In genomic region chr7:112495156-112495788, GRCh38 we compare ENCODE assay signal across 15 cellular contexts. TPM values are rescaled to one million over a fixed set of nuclear protein-coding genes. Genes with fewer than 3 reads are reported as not detected.
DNase-seq lines count a peak whose midpoint lies in the region; ATAC-seq, FAIRE-seq and TF ChIP-seq lines count a peak whose summit lies in the region.
"Had no signal": no experiment of that assay in that cellular context is flagged by ENCODE, and none has a peak within 500 bp of the region (broad histone marks: within the 10 kb centered on the region; RNA-seq: fewer than 3 reads in every experiment).

No MANE protein-coding gene starts in this region.

- no peak overlapping the region for H3K4me3 ChIP-seq in GM23248
- no peak overlapping the region for H3K4me3 ChIP-seq in smooth muscle cell
- H3K4me3 ChIP-seq in pancreas: no peak overlapping the region
- H3K4me3 ChIP-seq: A549, MG63 had no signal

- peak overlapping the region in 3 of 5 experiments; percentile 22 to 36 (median 32) for H3K27ac Mint-ChIP-seq in brain
- H3K27ac Mint-ChIP-seq: CD8-positive, alpha-beta T cell had no signal

- FAIRE-seq in pancreas (lab: Jason Lieb, UNC): no peak
- FAIRE-seq: A549, G401.6, H54 had no signal

- peaks cover 0 to 3% (median 0%) of the 10 kb centered on the region in 5 experiments for H3K9me3 Mint-ChIP-seq in brain
- H3K9me3 Mint-ChIP-seq: CD8-positive, alpha-beta T cell had no signal

- H3K36me3 Mint-ChIP-seq in brain: no peaks in the 10 kb centered on the region
- H3K36me3 Mint-ChIP-seq: CD8-positive, alpha-beta T cell had no signal

- H4K20me1 ChIP-seq in GM23248 (ENCODE audit: insufficient read depth) (no peaks in the 10 kb centered on the region), smooth muscle cell (ENCODE audit: low read depth) (no peaks in the 10 kb centered on the region)

- H3K4me3 Mint-ChIP-seq in brain: peak overlapping the region in 1 of 5 experiments; percentile 70
- H3K4me3 Mint-ChIP-seq: CD8-positive, alpha-beta T cell had no signal

- DNase-seq in GM23248 (peak; percentile 37), foreskin melanocyte (peak; percentile 52), smooth muscle cell (lab: John Stamatoyannopoulos, UW; ENCODE audit: unreplicated experiment) (no peak), T-helper 1 cell (no peak), pancreas (no peak)
- DNase-seq in stimulated activated naive CD8-positive, alpha-beta T cell treated with anti-CD3 and anti-CD28 coated beads, Interleukin-15, Interleukin-2, amounts not matched to agents 100 U/mL and 50 U/mL, for 24 hours: no peak
- DNase-seq: MG63, NCI-H2081 treated with DMSO at 0.1 percent for 48 hours, NCI-H524 treated with DMSO at 0.1 percent for 48 hours had no signal

- no peaks in the 10 kb centered on the region for H3K27me3 ChIP-seq in GM23248 (replicated peaks; ENCODE audit: insufficient read depth)
- H3K27me3 ChIP-seq in smooth muscle cell (ENCODE audit: low read depth): no peaks in the 10 kb centered on the region
- no peaks in the 10 kb centered on the region for H3K27me3 ChIP-seq in pancreas
- H3K27me3 ChIP-seq: MG63 had no signal

- H3K36me3 ChIP-seq in GM23248 (ENCODE audit: low read depth) (no peaks in the 10 kb centered on the region), smooth muscle cell (ENCODE audit: low read depth) (no peaks in the 10 kb centered on the region), pancreas (no peaks in the 10 kb centered on the region)
- H3K36me3 ChIP-seq: MG63 had no signal

- 12 to 14% methylated on average over 2 of the region's 2 CpGs for WGBS in GM23248 (ENCODE audit: low coverage in 1 of 2, low lambda C conversion rate in 2 of 2, missing lambda C conversion rate in 2 of 2), 2 experiments
- 92% methylated on average over 2 of the region's 2 CpGs for WGBS in smooth muscle cell (ENCODE audit: low lambda C conversion rate)
- 58 to 61% methylated on average over 2 of the region's 2 CpGs for WGBS in pancreas, 2 donors

- no peaks in the 10 kb centered on the region for H3K9me3 ChIP-seq in GM23248 (ENCODE audit: low read depth)
- no peaks in the 10 kb centered on the region for H3K9me3 ChIP-seq in smooth muscle cell (replicated peaks; ENCODE audit: low read depth)
- H3K9me3 ChIP-seq in pancreas: no peaks in the 10 kb centered on the region
- H3K9me3 ChIP-seq: A549, MG63 had no signal

- peak overlapping the region; percentile 34 for H2AFZ ChIP-seq in GM23248
- peak overlapping the region; percentile 44 for H2AFZ ChIP-seq in smooth muscle cell (ENCODE audit: low read depth)

- peaks cover 15% of the 10 kb centered on the region for H3K4me1 ChIP-seq in GM23248 (ENCODE audit: insufficient read depth)
- no peaks in the 10 kb centered on the region for H3K4me1 ChIP-seq in smooth muscle cell (ENCODE audit: low read depth)
- no peaks in the 10 kb centered on the region for H3K4me1 ChIP-seq in pancreas
- H3K4me1 ChIP-seq: A549 had no signal

- H3K79me2 ChIP-seq in GM23248 (ENCODE audit: insufficient read depth) (no peaks in the 10 kb centered on the region), smooth muscle cell (ENCODE audit: low read depth) (no peaks in the 10 kb centered on the region)

- H3K27ac ChIP-seq in GM23248 (peak overlapping the region; percentile 21), smooth muscle cell (ENCODE audit: low read depth) (no peak overlapping the region), pancreas (no peak overlapping the region)
- H3K27ac ChIP-seq: A549 had no signal

- ATAC-seq in GM18873 (IDR thresholded peaks at IDR 0.05; ENCODE audit: low FRiP score, unreplicated experiment) (no peak), pancreas (no peak)
- no peak for ATAC-seq in stimulated activated naive CD8-positive, alpha-beta T cell treated with anti-CD3 and anti-CD28 coated beads, Interleukin-15, Interleukin-2, amounts not matched to agents 100 U/mL and 50 U/mL, for 24 hours

- H3K9ac ChIP-seq in GM23248 (no peak overlapping the region), smooth muscle cell (ENCODE audit: low read depth) (no peak overlapping the region)

- peaks cover 15% of the 10 kb centered on the region for H3F3A ChIP-seq in GM23248 (ENCODE audit: insufficient read depth)
- peaks cover 2% of the 10 kb centered on the region for H3F3A ChIP-seq in smooth muscle cell (ENCODE audit: low read depth)

- peaks cover 4% of the 10 kb centered on the region for H3K27me3 Mint-ChIP-seq in brain

- H3K4me2 ChIP-seq in GM23248 (ENCODE audit: unreplicated experiment) (peak overlapping the region; percentile 8), smooth muscle cell (no peak overlapping the region)
- H3K4me2 ChIP-seq: A549 had no signal

- no peaks in the 10 kb centered on the region for H3K9me2 ChIP-seq in GM23248 (ENCODE audit: insufficient read depth)

- intact Hi-C loops in pancreas (cut with DNase I): loop anchor here in 1 of 3 donors (10.0 kb wide), 2 partner anchors 80 to 750 kb away; no protein-coding TSS in a partner anchor

- TF ChIP-seq CTCF in brain (conservative IDR thresholded peaks at IDR 0.05) (no peak), smooth muscle cell (IDR thresholded peaks at IDR 0.05; ENCODE audit: borderline replicate concordance, insufficient read depth, poor library complexity, severe bottlenecking) (no peak), pancreas (IDR thresholded peaks at IDR 0.05) (no peak)

- in situ Hi-C loops in GM23248 (cut with MboI): no loop called here

- H3K4me1 Mint-ChIP-seq in brain: peaks cover 15% of the 10 kb centered on the region

RNA-seq across cellular contexts. Expression of gene LSMEM1, which starts 14.5 kb away (rescaled TPM):
- total RNA-seq in GM23248 (2014; rRNA removed; shearing (Covaris generic)): not detected in 2 replicates
- polyA plus RNA-seq in GM23248 (2016; fragmentation: Nextera tagmentation; extraction: Ambion mirVana) (0.27 and 0.39 TPM in 2 replicates), brain (ENCODE audit: insufficient read depth, low read depth, low replicate concordance) (not detected), smooth muscle cell (0.81 and 1.4 TPM in 2 replicates), pancreas (1 to 10 TPM; 7.0 to 8.1 TPM)
- total RNA-seq in smooth muscle cell (0.58 and 2.0 TPM in 2 replicates), pancreas (1 to 10 TPM in 5 of 6 donors, under 1 TPM in 1; 0.88 to 6.4 (median 2.1) TPM)

RNA-seq across cellular contexts. Expression of gene IFRD1, which starts 45.0 kb away (rescaled TPM):
- total RNA-seq in GM23248 (2014; rRNA removed; shearing (Covaris generic)): 61.4 and 75.5 TPM in 2 replicates
- polyA plus RNA-seq in GM23248 (2016; fragmentation: Nextera tagmentation; extraction: Ambion mirVana) (71.9 and 73.9 TPM in 2 replicates), brain (ENCODE audit: insufficient read depth, low read depth, low replicate concordance) (22.3 TPM), smooth muscle cell (70.5 and 82.9 TPM in 2 replicates), pancreas (100 to 1,000 TPM in 1 of 2 donors, 10 to 100 TPM in 1; 45.3 to 102 TPM)
- total RNA-seq in smooth muscle cell (150 and 155 TPM in 2 replicates), pancreas (100 to 1,000 TPM in 2 of 6 donors, 10 to 100 TPM in 4; 44.7 to 141 (median 72.6) TPM)

Comparison
In these comparisons a context has a peak if more than half of its experiments do, and no peak if none do; other contexts are left out.
1. DNase-seq: peak in GM23248 (single experiment) and foreskin melanocyte (single experiment); none in smooth muscle cell (single experiment), T-helper 1 cell (0 of 5), stimulated activated naive CD8-positive, alpha-beta T cell treated with anti-CD3 and anti-CD28 coated beads, Interleukin-15, Interleukin-2, amounts not matched to agents 100 U/mL and 50 U/mL, for 24 hours (single experiment) and pancreas (0 of 6).